10 cellular contexts compared by ENCODE assay signal in genomic region chr15:51093488-51093864, GRCh38. TPM values are rescaled to one million over a fixed set of nuclear protein-coding genes. Genes with fewer than 3 reads are reported as not detected.
DNase-seq lines count a peak whose midpoint lies in the region; ATAC-seq and TF ChIP-seq lines count a peak whose summit lies in the region.
"Had no signal": no experiment of that assay in that cellular context is flagged by ENCODE, and none has a peak within 500 bp of the region (broad histone marks: within the 10 kb centered on the region; RNA-seq: fewer than 3 reads in every experiment).

No MANE protein-coding gene starts in this region.

- H3K36me3 Mint-ChIP-seq in activated T-helper 17 cell treated with anti-CD3 and anti-CD28 coated beads, Interleukin-2, amount 50 U/mL, for 72 hours (ENCODE audit: low read depth) = no peaks in the 10 kb centered on the region
- H3K36me3 Mint-ChIP-seq in progenitor cell of endocrine pancreas (ENCODE audit: insufficient read depth) = no peaks in the 10 kb centered on the region
- H3K36me3 Mint-ChIP-seq: CD4-positive, alpha-beta memory T cell had no signal

- intact Hi-C loops in left ventricle myocardium inferior (cut with micrococcal nuclease) = no loop called here

- DNase-seq in CD1c-positive myeloid dendritic cell (ENCODE audit: extremely low spot score) = peak; percentile 29
- DNase-seq in left ventricle myocardium inferior = no peak
- no peak for DNase-seq in progenitor cell of endocrine pancreas (ENCODE audit: low spot score, unreplicated experiment)
- no peak for DNase-seq in NCI-H82 (lab: John Stamatoyannopoulos, UW)
- DNase-seq in HUDEP-2 (lab: John Stamatoyannopoulos, UW; ENCODE audit: unreplicated experiment in 76 of 76) = no peak
- DNase-seq: CD4-positive, alpha-beta memory T cell had no signal

- H3K4me1 Mint-ChIP-seq in activated T-helper 17 cell treated with anti-CD3 and anti-CD28 coated beads, Interleukin-2, amount 50 U/mL, for 72 hours = no peaks in the 10 kb centered on the region
- peaks cover 8% of the 10 kb centered on the region for H3K4me1 Mint-ChIP-seq in progenitor cell of endocrine pancreas (ENCODE audit: low read depth)

- H3K4me1 ChIP-seq in left ventricle myocardium inferior = peaks cover 32% of the 10 kb centered on the region

- peaks cover 63% of the 10 kb centered on the region for H3K27me3 Mint-ChIP-seq in activated T-helper 17 cell treated with anti-CD3 and anti-CD28 coated beads, Interleukin-2, amount 50 U/mL, for 72 hours
- peaks cover 83% of the 10 kb centered on the region for H3K27me3 Mint-ChIP-seq in progenitor cell of endocrine pancreas

- H3K36me3 ChIP-seq in left ventricle myocardium inferior = no peaks in the 10 kb centered on the region
- H3K36me3 ChIP-seq: cardiac muscle cell had no signal

- H3K9me3 Mint-ChIP-seq in activated T-helper 17 cell treated with anti-CD3 and anti-CD28 coated beads, Interleukin-2, amount 50 U/mL, for 72 hours = no peaks in the 10 kb centered on the region
- H3K9me3 Mint-ChIP-seq in progenitor cell of endocrine pancreas (ENCODE audit: low read depth) = no peaks in the 10 kb centered on the region
- H3K9me3 Mint-ChIP-seq: CD4-positive, alpha-beta memory T cell had no signal

- H3K4me3 ChIP-seq in left ventricle myocardium inferior = peak overlapping the region; percentile 76

- peaks cover 15% of the 10 kb centered on the region for H3K27me3 ChIP-seq in left ventricle myocardium inferior (ENCODE audit: low read depth)

- H3K9me3 ChIP-seq in left ventricle myocardium inferior (replicated peaks) = no peaks in the 10 kb centered on the region

- no peak for TF ChIP-seq CTCF in left ventricle myocardium inferior (IDR thresholded peaks at IDR 0.05; ENCODE audit: borderline replicate concordance)
- TF ChIP-seq CTCF in progenitor cell of endocrine pancreas (IDR thresholded peaks at IDR 0.05; ENCODE audit: unreplicated experiment) = no peak

- ATAC-seq in activated T-helper 17 cell treated with anti-CD3 and anti-CD28 coated beads, Interleukin-2, amount 50 U/mL, for 72 hours (replicated peaks) = no peak
- no peak for ATAC-seq in GM18511 (IDR thresholded peaks at IDR 0.05; ENCODE audit: unreplicated experiment)
- ATAC-seq in HG02885 (IDR thresholded peaks at IDR 0.05; ENCODE audit: poor library complexity, unreplicated experiment) = no peak

- no peak overlapping the region for H3K27ac ChIP-seq in left ventricle myocardium inferior (replicated peaks)
- H3K27ac ChIP-seq: cardiac muscle cell had no signal

- peak overlapping the region; percentile 25 for H3K4me3 Mint-ChIP-seq in activated T-helper 17 cell treated with anti-CD3 and anti-CD28 coated beads, Interleukin-2, amount 50 U/mL, for 72 hours
- peak overlapping the region; percentile 70 for H3K4me3 Mint-ChIP-seq in progenitor cell of endocrine pancreas (ENCODE audit: low read depth)

- H3K27ac Mint-ChIP-seq in activated T-helper 17 cell treated with anti-CD3 and anti-CD28 coated beads, Interleukin-2, amount 50 U/mL, for 72 hours = no peak overlapping the region
- no peak overlapping the region for H3K27ac Mint-ChIP-seq in progenitor cell of endocrine pancreas
- H3K27ac Mint-ChIP-seq: CD4-positive, alpha-beta memory T cell had no signal

RNA-seq across cellular contexts. Expression of gene TNFAIP8L3, which starts 1.2 kb away (rescaled TPM):
- not detected for total RNA-seq in activated T-helper 17 cell treated with anti-CD3 and anti-CD28 coated beads, Interleukin-2, amount 50 U/mL, for 72 hours
- total RNA-seq in left ventricle myocardium inferior (6.0 TPM), progenitor cell of endocrine pancreas (0.27 TPM in 1 of 2 replicates, not detected in the other)
- total RNA-seq: cardiac muscle cell; CD4-positive, alpha-beta memory T cell had no signal
